ENCODE assay signal across 1 cellular context in the genomic region with DNA sequence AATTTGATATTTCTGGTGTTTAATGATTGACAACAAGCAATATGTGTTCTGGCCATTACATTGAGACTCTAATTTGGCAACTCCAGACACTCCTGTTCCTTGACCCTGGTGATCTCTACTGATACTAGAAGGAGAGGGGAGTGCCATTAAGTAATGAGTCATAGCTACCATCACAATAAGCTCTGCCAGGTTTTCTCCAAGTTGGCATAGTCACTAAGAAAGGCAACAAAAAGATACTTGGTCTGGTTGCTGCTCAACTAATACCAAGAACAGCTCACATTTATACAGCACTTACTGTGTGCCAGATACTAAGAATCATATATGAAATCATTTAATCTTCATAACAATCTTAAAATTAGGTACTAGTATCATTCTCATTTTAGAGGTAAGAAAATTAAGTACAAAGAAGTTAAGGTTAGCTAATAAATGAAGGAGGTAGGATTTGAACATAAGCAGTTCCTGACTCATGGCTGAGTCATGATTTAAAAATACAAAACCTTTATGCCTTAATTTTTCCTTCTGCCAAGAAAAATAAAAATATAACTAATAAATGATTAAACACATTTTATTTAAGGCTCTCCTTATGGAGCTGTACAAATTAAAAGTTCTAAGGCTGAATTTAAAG.
A peak's percentile ranks its signal among the peaks of the same experiment; 100 is the strongest.
TF ChIP-seq lines count a peak whose summit lies in the region.

No MANE protein-coding gene starts in this region.

TF ChIP-seq in K562, 482 proteins besides CTCF, POLR2A, EP300 and RAD21:
- TF ChIP-seq FOSL1 (tag; conservative IDR thresholded peaks at IDR 0.05) (peak; percentile 44), RBM34 (IDR thresholded peaks at IDR 0.05; ENCODE audit: borderline replicate concordance, insufficient read depth, low read length) (no peak)
